9 cellular contexts compared by ENCODE assay signal in genomic region chr17:6427284-6427781, GRCh38. TPM values are rescaled to one million over a fixed set of nuclear protein-coding genes. Genes with fewer than 3 reads are reported as not detected.
A peak's percentile ranks its signal among the peaks of the same experiment; 100 is the strongest.
DNase-seq lines count a peak whose midpoint lies in the region; ATAC-seq and TF ChIP-seq lines count a peak whose summit lies in the region.
"Had no signal": no experiment of that assay in that cellular context is flagged by ENCODE, and none has a peak within 500 bp of the region (broad histone marks: within the 10 kb centered on the region; RNA-seq: fewer than 3 reads in every experiment).

No MANE protein-coding gene starts in this region.

- H3K36me3 ChIP-seq in SK-N-SH (replicated peaks in 1 of 2; ENCODE audit: control insufficient read depth in 1 of 2, insufficient read depth in 2 of 2, low read length in 1 of 2): no peaks in the 10 kb centered on the region

- H3F3A ChIP-seq in SK-N-SH (replicated peaks; ENCODE audit: insufficient read depth): no peaks in the 10 kb centered on the region

- H3K9ac ChIP-seq in SK-N-SH: no peak overlapping the region

- H3K4me3 Mint-ChIP-seq in stimulated activated effector memory CD8-positive, alpha-beta T cell treated with anti-CD3 and anti-CD28 coated beads, Interleukin-12 subunit alpha, Interleukin-12 subunit beta, amount 100 ng/mL, for 72 hours: peak overlapping the region; percentile 35

- peaks cover 19% of the 10 kb centered on the region for H3K4me1 Mint-ChIP-seq in stimulated activated effector memory CD8-positive, alpha-beta T cell treated with anti-CD3 and anti-CD28 coated beads, Interleukin-12 subunit alpha, Interleukin-12 subunit beta, amount 100 ng/mL, for 72 hours

- peaks cover 13% of the 10 kb centered on the region; the same call in 1 of the 2 replicates for H3K27me3 ChIP-seq in SK-N-SH (ENCODE audit: insufficient read depth)

- DNase-seq in SKM-1 treated with dmso at 0.1 percent for 144 hours (lab: John Stamatoyannopoulos, UW; ENCODE audit: unreplicated experiment) (peak; percentile 42), SKM-1 (lab: John Stamatoyannopoulos, UW; ENCODE audit: unreplicated experiment) (no peak), SK-N-SH (no peak), SHP77 treated with DMSO at 0.1 percent for 48 hours (lab: John Stamatoyannopoulos, UW) (no peak), germinal center (ENCODE audit: low spot score) (no peak), NCI-H1105 (lab: John Stamatoyannopoulos, UW) (no peak)
- peak; percentile 68 for DNase-seq in central memory CD4-positive, alpha-beta T cell
- DNase-seq in stimulated activated effector memory CD8-positive, alpha-beta T cell treated with anti-CD3 and anti-CD28 coated beads, Interleukin-12 subunit alpha, Interleukin-12 subunit beta, amount 100 ng/mL, for 72 hours (ENCODE audit: low spot score in 2 of 2): peak in 1 of 2 donors; percentile 67

- H3K4me2 ChIP-seq in SK-N-SH: peak overlapping the region; percentile 62

- TF ChIP-seq CTCF in SK-N-SH (IDR thresholded peaks at IDR 0.05): peak; percentile 36

- H4K20me1 ChIP-seq in SK-N-SH (ENCODE audit: insufficient read depth): no peaks in the 10 kb centered on the region

- 56% methylated on average over 7 of the region's 7 CpGs for WGBS in SK-N-SH (ENCODE audit: low lambda C conversion rate)

- H3K27ac ChIP-seq in SK-N-SH (ENCODE audit: low read depth in 2 of 2, low read length in 1 of 2): no peak overlapping the region

- H3K36me3 Mint-ChIP-seq in stimulated activated effector memory CD8-positive, alpha-beta T cell treated with anti-CD3 and anti-CD28 coated beads, Interleukin-12 subunit alpha, Interleukin-12 subunit beta, amount 100 ng/mL, for 72 hours: peaks cover 6% of the 10 kb centered on the region

- peaks cover 7% of the 10 kb centered on the region for H3K9me3 Mint-ChIP-seq in stimulated activated effector memory CD8-positive, alpha-beta T cell treated with anti-CD3 and anti-CD28 coated beads, Interleukin-12 subunit alpha, Interleukin-12 subunit beta, amount 100 ng/mL, for 72 hours

- peak overlapping the region; percentile 18; the same call in 1 of the 2 replicates for H2AFZ ChIP-seq in SK-N-SH (ENCODE audit: low read depth)

- CTCF ChIA-PET in SK-N-SH (lab: Yijun Ruan, JAX): interaction anchor here (1.9 to 2.1 kb wide), 2 partner anchors 9 to 840 kb away, joined by 7 to 9 read pairs; no protein-coding TSS in a partner anchor

- H3K9me2 ChIP-seq in SK-N-SH: no peaks in the 10 kb centered on the region

- no peak for TF ChIP-seq EP300 in SK-N-SH (IDR thresholded peaks at IDR 0.05; ENCODE audit: borderline replicate concordance in 1 of 2, low read depth in 1 of 2, low read length in 1 of 2)

- no peaks in the 10 kb centered on the region for H3K4me1 ChIP-seq in SK-N-SH (ENCODE audit: control insufficient read depth in 1 of 2, insufficient read depth in 2 of 2, low read depth in 1 of 2, low read length in 1 of 2)

- peak overlapping the region; percentile 87 for H3K27ac Mint-ChIP-seq in stimulated activated effector memory CD8-positive, alpha-beta T cell treated with anti-CD3 and anti-CD28 coated beads, Interleukin-12 subunit alpha, Interleukin-12 subunit beta, amount 100 ng/mL, for 72 hours

- no peaks in the 10 kb centered on the region for H3K79me2 ChIP-seq in SK-N-SH (ENCODE audit: insufficient read depth)

- ATAC-seq in stimulated activated effector memory CD8-positive, alpha-beta T cell treated with anti-CD3 and anti-CD28 coated beads, Interleukin-12 subunit alpha, Interleukin-12 subunit beta, amount 100 ng/mL, for 72 hours: peak; percentile 74

- H3K4me3 ChIP-seq in SK-N-SH (ENCODE audit: low read depth in 2 of 2, low read length in 1 of 2): no peak overlapping the region

- H3K9me3 ChIP-seq in SK-N-SH: peaks cover 5% of the 10 kb centered on the region; the same call in 1 of the 2 replicates

- 0 out of 2 replicates have a peak, but pooled peaks have one; percentile 4 for TF ChIP-seq RAD21 in SK-N-SH (IDR thresholded peaks at IDR 0.05; ENCODE audit: low read length)

- POLR2A ChIA-PET in SK-N-SH (lab: Yijun Ruan, JAX): no interaction called here

TF ChIP-seq in SK-N-SH, 30 proteins besides CTCF, POLR2A, EP300 and RAD21:
- TF ChIP-seq, protein P1, sequence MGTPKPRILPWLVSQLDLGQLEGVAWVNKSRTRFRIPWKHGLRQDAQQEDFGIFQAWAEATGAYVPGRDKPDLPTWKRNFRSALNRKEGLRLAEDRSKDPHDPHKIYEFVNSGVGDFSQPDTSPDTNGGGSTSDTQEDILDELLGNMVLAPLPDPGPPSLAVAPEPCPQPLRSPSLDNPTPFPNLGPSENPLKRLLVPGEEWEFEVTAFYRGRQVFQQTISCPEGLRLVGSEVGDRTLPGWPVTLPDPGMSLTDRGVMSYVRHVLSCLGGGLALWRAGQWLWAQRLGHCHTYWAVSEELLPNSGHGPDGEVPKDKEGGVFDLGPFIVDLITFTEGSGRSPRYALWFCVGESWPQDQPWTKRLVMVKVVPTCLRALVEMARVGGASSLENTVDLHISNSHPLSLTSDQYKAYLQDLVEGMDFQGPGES (IDR thresholded peaks at IDR 0.05; ENCODE audit: low read depth, low read length): no peak
- TF ChIP-seq TCF12 (IDR thresholded peaks at IDR 0.05) (no peak), ZBTB33 (IDR thresholded peaks at IDR 0.05; ENCODE audit: borderline replicate concordance, low read depth) (no peak), POLR2AphosphoS5 (IDR thresholded peaks at IDR 0.05; ENCODE audit: low read depth, low read length) (no peak), TEAD4 (IDR thresholded peaks at IDR 0.05; ENCODE audit: borderline replicate concordance, insufficient read depth) (no peak), GATA2 (CRISPR knock-in tag; IDR thresholded peaks at IDR 0.05) (no peak)
- TF ChIP-seq, protein P2, sequence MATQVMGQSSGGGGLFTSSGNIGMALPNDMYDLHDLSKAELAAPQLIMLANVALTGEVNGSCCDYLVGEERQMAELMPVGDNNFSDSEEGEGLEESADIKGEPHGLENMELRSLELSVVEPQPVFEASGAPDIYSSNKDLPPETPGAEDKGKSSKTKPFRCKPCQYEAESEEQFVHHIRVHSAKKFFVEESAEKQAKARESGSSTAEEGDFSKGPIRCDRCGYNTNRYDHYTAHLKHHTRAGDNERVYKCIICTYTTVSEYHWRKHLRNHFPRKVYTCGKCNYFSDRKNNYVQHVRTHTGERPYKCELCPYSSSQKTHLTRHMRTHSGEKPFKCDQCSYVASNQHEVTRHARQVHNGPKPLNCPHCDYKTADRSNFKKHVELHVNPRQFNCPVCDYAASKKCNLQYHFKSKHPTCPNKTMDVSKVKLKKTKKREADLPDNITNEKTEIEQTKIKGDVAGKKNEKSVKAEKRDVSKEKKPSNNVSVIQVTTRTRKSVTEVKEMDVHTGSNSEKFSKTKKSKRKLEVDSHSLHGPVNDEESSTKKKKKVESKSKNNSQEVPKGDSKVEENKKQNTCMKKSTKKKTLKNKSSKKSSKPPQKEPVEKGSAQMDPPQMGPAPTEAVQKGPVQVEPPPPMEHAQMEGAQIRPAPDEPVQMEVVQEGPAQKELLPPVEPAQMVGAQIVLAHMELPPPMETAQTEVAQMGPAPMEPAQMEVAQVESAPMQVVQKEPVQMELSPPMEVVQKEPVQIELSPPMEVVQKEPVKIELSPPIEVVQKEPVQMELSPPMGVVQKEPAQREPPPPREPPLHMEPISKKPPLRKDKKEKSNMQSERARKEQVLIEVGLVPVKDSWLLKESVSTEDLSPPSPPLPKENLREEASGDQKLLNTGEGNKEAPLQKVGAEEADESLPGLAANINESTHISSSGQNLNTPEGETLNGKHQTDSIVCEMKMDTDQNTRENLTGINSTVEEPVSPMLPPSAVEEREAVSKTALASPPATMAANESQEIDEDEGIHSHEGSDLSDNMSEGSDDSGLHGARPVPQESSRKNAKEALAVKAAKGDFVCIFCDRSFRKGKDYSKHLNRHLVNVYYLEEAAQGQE (IDR thresholded peaks at IDR 0.05; ENCODE audit: low read depth, low read length): no peak
- TF ChIP-seq, protein P3, sequence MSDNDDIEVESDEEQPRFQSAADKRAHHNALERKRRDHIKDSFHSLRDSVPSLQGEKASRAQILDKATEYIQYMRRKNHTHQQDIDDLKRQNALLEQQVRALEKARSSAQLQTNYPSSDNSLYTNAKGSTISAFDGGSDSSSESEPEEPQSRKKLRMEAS (IDR thresholded peaks at IDR 0.05; ENCODE audit: low read depth): no peak

RNA-seq across cellular contexts. Expression of gene AIPL1, which starts 7.6 kb away (rescaled TPM):
- not detected in 2 replicates for polyA plus RNA-seq in SK-N-SH (2012; rRNA removed)
- not detected in 2 replicates for polyA plus RNA-seq in SK-N-SH (2012; cell fraction: cytosol; rRNA removed)
- not detected in 2 replicates for polyA plus RNA-seq in SK-N-SH (2012; cell fraction: nucleus; rRNA removed)
- polyA plus RNA-seq: BJ had no signal

RNA-seq across cellular contexts. Expression of gene PIMREG, which starts 16.9 kb away (rescaled TPM):
- polyA plus RNA-seq in SK-N-SH (2012; rRNA removed): 17.2 and 19.6 TPM in 2 replicates
- polyA plus RNA-seq in SK-N-SH (2012; cell fraction: cytosol; rRNA removed): 10.4 and 14.2 TPM in 2 replicates
- 15.5 and 18.9 TPM in 2 replicates for polyA plus RNA-seq in SK-N-SH (2012; cell fraction: nucleus; rRNA removed)

Comparison
In these comparisons a context has a peak if more than half of its experiments do, and no peak if none do; other contexts are left out.
1. DNase-seq: peak in SKM-1 treated with dmso at 0.1 percent for 144 hours (single experiment) and central memory CD4-positive, alpha-beta T cell (single experiment); none in SKM-1 (single experiment), SK-N-SH (single experiment), SHP77 treated with DMSO at 0.1 percent for 48 hours (single experiment), germinal center (single experiment) and NCI-H1105 (single experiment).